In genomic region chr11:74138572-74138971, GRCh38 we compare ENCODE assay signal across 8 cellular contexts. TPM values are rescaled to one million over a fixed set of nuclear protein-coding genes. Genes with fewer than 3 reads are reported as not detected.
DNase-seq lines count a peak whose midpoint lies in the region; ATAC-seq, FAIRE-seq and TF ChIP-seq lines count a peak whose summit lies in the region.

No MANE protein-coding gene starts in this region.

- H3K9me3 ChIP-seq in neural progenitor cell (ENCODE audit: low read depth): no peaks in the 10 kb centered on the region

- no peaks in the 10 kb centered on the region for H3K4me1 Mint-ChIP-seq in activated T-helper 2 cell treated with anti-CD3 and anti-CD28 coated beads, Interferon-gamma antibody, Interleukin-2, Interleukin-4, amounts not matched to agents 10 μg/mL and 5 μg/mL and 100 μg/mL, durations not matched to agents 14 hours and 24 hours and 36 hours (ENCODE audit: low read depth)
- H3K4me1 Mint-ChIP-seq in neural progenitor cell: peaks cover 5% of the 10 kb centered on the region

- no peak for TF ChIP-seq CTCF in astrocyte of the spinal cord (IDR thresholded peaks at IDR 0.05; ENCODE audit: low read depth, low read length)
- no peak for TF ChIP-seq CTCF in neural progenitor cell (IDR thresholded peaks at IDR 0.05)

- no peak overlapping the region for H3K9ac ChIP-seq in neural progenitor cell

- ATAC-seq in GM21381 (IDR thresholded peaks at IDR 0.05; ENCODE audit: unreplicated experiment): no peak

- no peaks in the 10 kb centered on the region for H3K36me3 ChIP-seq in neural progenitor cell

- no peaks in the 10 kb centered on the region for H4K20me1 ChIP-seq in neural progenitor cell (ENCODE audit: low read depth)

- H2AFZ ChIP-seq in neural progenitor cell (replicated peaks): no peak overlapping the region

- no peak overlapping the region for H3K27ac ChIP-seq in neural progenitor cell

- intact Hi-C loops in activated T-helper 2 cell treated with anti-CD3 and anti-CD28 coated beads, Interferon-gamma antibody, Interleukin-2, Interleukin-4, amounts not matched to agents 10 μg/mL and 5 μg/mL and 100 μg/mL, durations not matched to agents 14 hours and 24 hours and 36 hours (cut with micrococcal nuclease): no loop called here

- no peaks in the 10 kb centered on the region for H3K79me2 ChIP-seq in neural progenitor cell (ENCODE audit: low read depth)

- no peaks in the 10 kb centered on the region for H3K9me3 Mint-ChIP-seq in activated T-helper 2 cell treated with anti-CD3 and anti-CD28 coated beads, Interferon-gamma antibody, Interleukin-2, Interleukin-4, amounts not matched to agents 10 μg/mL and 5 μg/mL and 100 μg/mL, durations not matched to agents 14 hours and 24 hours and 36 hours
- H3K9me3 Mint-ChIP-seq in neural progenitor cell: no peaks in the 10 kb centered on the region

- H3K27me3 Mint-ChIP-seq in activated T-helper 2 cell treated with anti-CD3 and anti-CD28 coated beads, Interferon-gamma antibody, Interleukin-2, Interleukin-4, amounts not matched to agents 10 μg/mL and 5 μg/mL and 100 μg/mL, durations not matched to agents 14 hours and 24 hours and 36 hours (ENCODE audit: low read depth): no peaks in the 10 kb centered on the region
- H3K27me3 Mint-ChIP-seq in neural progenitor cell (ENCODE audit: insufficient read depth, low read depth): no peaks in the 10 kb centered on the region

- no peak overlapping the region for H3K4me2 ChIP-seq in neural progenitor cell

- FAIRE-seq in HTR-8/SVneo (lab: Jason Lieb, UNC): no peak

- in situ Hi-C loops in astrocyte of the spinal cord (cut with HindIII; ENCODE audit: low sequenced_read_pairs): no loop called here

- H3K27ac Mint-ChIP-seq in activated T-helper 2 cell treated with anti-CD3 and anti-CD28 coated beads, Interferon-gamma antibody, Interleukin-2, Interleukin-4, amounts not matched to agents 10 μg/mL and 5 μg/mL and 100 μg/mL, durations not matched to agents 14 hours and 24 hours and 36 hours: no peak overlapping the region
- no peak overlapping the region for H3K27ac Mint-ChIP-seq in neural progenitor cell

- peaks cover 29% of the 10 kb centered on the region for H3K36me3 Mint-ChIP-seq in activated T-helper 2 cell treated with anti-CD3 and anti-CD28 coated beads, Interferon-gamma antibody, Interleukin-2, Interleukin-4, amounts not matched to agents 10 μg/mL and 5 μg/mL and 100 μg/mL, durations not matched to agents 14 hours and 24 hours and 36 hours (ENCODE audit: low read depth)
- peaks cover 17% of the 10 kb centered on the region for H3K36me3 Mint-ChIP-seq in neural progenitor cell

- H3K4me1 ChIP-seq in neural progenitor cell: no peaks in the 10 kb centered on the region

- H3K4me3 Mint-ChIP-seq in activated T-helper 2 cell treated with anti-CD3 and anti-CD28 coated beads, Interferon-gamma antibody, Interleukin-2, Interleukin-4, amounts not matched to agents 10 μg/mL and 5 μg/mL and 100 μg/mL, durations not matched to agents 14 hours and 24 hours and 36 hours (ENCODE audit: low read depth): no peak overlapping the region
- no peak overlapping the region for H3K4me3 Mint-ChIP-seq in neural progenitor cell

- H3K4me3 ChIP-seq in astrocyte of the spinal cord (ENCODE audit: low read depth, low read length) (no peak overlapping the region), neural progenitor cell (no peak overlapping the region)

- H3F3A ChIP-seq in neural progenitor cell (ENCODE audit: low read depth): no peaks in the 10 kb centered on the region

- peak; percentile 83 for DNase-seq in HTR-8/SVneo (ENCODE audit: insufficient read length, low spot score)
- DNase-seq in astrocyte of the spinal cord (ENCODE audit: low read depth, low spot score): peak; percentile 98
- DNase-seq in inferior parietal cortex (ENCODE audit: extremely low spot score): peak; percentile 74
- peak; percentile 81 for DNase-seq in superior temporal gyrus (ENCODE audit: extremely low spot score)
- no peak for DNase-seq in stimulated activated CD4-positive, alpha-beta T cell treated with anti-CD3 and anti-CD28 coated beads, Interleukin-2, amount 100 ng/mL, for 24 hours
- DNase-seq in activated T-helper 2 cell treated with anti-CD3 and anti-CD28 coated beads, Interferon-gamma antibody, Interleukin-2, Interleukin-4, amounts not matched to agents 10 μg/mL and 5 μg/mL and 100 μg/mL, durations not matched to agents 14 hours and 24 hours and 36 hours (ENCODE audit: low spot score): no peak
- no peak for DNase-seq in neural progenitor cell (ENCODE audit: low spot score)

- no peaks in the 10 kb centered on the region for H3K27me3 ChIP-seq in neural progenitor cell

RNA-seq across cellular contexts. Expression of gene C2CD3, which starts 32.2 kb away (rescaled TPM):
- 32.5 and 33.1 TPM in 2 replicates for total RNA-seq in activated T-helper 2 cell treated with anti-CD3 and anti-CD28 coated beads, Interferon-gamma antibody, Interleukin-2, Interleukin-4, amounts not matched to agents 10 μg/mL and 5 μg/mL and 100 μg/mL, durations not matched to agents 14 hours and 24 hours and 36 hours
- total RNA-seq in neural progenitor cell (ENCODE audit: low replicate concordance): 19.6 and 25.2 TPM in 2 replicates

RNA-seq across cellular contexts. Expression of gene PPME1, which starts 32.5 kb away (rescaled TPM):
- total RNA-seq in activated T-helper 2 cell treated with anti-CD3 and anti-CD28 coated beads, Interferon-gamma antibody, Interleukin-2, Interleukin-4, amounts not matched to agents 10 μg/mL and 5 μg/mL and 100 μg/mL, durations not matched to agents 14 hours and 24 hours and 36 hours: 67.1 and 67.5 TPM in 2 replicates
- total RNA-seq in neural progenitor cell (ENCODE audit: low replicate concordance): 55.7 and 55.8 TPM in 2 replicates

Comparison
In these comparisons a context has a peak if more than half of its experiments do, and no peak if none do; other contexts are left out.
1. DNase-seq: peak in HTR-8/SVneo (single experiment), astrocyte of the spinal cord (single experiment), inferior parietal cortex (single experiment) and superior temporal gyrus (single experiment); none in stimulated activated CD4-positive, alpha-beta T cell treated with anti-CD3 and anti-CD28 coated beads, Interleukin-2, amount 100 ng/mL, for 24 hours (0 of 2), activated T-helper 2 cell treated with anti-CD3 and anti-CD28 coated beads, Interferon-gamma antibody, Interleukin-2, Interleukin-4, amounts not matched to agents 10 μg/mL and 5 μg/mL and 100 μg/mL, durations not matched to agents 14 hours and 24 hours and 36 hours (single experiment) and neural progenitor cell (single experiment).